In the genomic region with DNA sequence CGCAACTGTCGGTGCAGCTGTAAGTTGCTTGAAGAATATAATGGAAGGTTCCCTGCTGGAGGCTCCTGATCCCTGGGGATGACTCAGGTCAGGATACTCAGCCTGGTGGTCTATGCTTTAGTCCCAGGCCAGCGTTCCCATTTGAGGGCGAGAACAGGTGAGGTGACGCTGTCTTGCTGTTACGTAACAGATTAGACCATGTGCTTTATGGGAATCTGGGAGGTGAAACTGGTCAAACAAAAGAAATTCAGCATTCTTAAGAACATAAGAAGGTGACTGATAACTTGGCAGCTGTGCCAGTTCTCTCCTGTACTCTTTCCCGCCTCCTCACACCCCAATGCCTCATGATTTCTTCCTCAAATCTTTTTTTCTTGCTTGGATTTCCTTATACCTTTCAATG, we compare ENCODE assay signal across 19 cellular contexts. TPM values are rescaled to one million over a fixed set of nuclear protein-coding genes. Genes with fewer than 3 reads are reported as not detected.
DNase-seq lines count a peak whose midpoint lies in the region; ATAC-seq and TF ChIP-seq lines count a peak whose summit lies in the region.
"Had no signal": no experiment of that assay in that cellular context is flagged by ENCODE, and none has a peak within 500 bp of the region (broad histone marks: within the 10 kb centered on the region; RNA-seq: fewer than 3 reads in every experiment).

CXCL17 (minus strand) TSS at position 114 of the 400 bp plus-strand sequence. CDS start 114 bp downstream, outside the sequence.

- H3K27me3 ChIP-seq in esophagus muscularis mucosa = peaks cover 0 to 4% (median 0%) of the 10 kb centered on the region in 4 donors
- H3K27me3 ChIP-seq: foreskin keratinocyte had no signal

- H3K4me3 ChIP-seq in esophagus muscularis mucosa = no peak within 1 kb of the TSS

- no peaks in the 10 kb centered on the region for H3K36me3 ChIP-seq in esophagus muscularis mucosa

- ATAC-seq in esophagus mucosa = peak; percentile 77
- ATAC-seq in GM19324 (IDR thresholded peaks at IDR 0.05; ENCODE audit: low FRiP score, unreplicated experiment) = no peak
- ATAC-seq in GM21423 (IDR thresholded peaks at IDR 0.05; ENCODE audit: unreplicated experiment) = no peak
- ATAC-seq: foreskin keratinocyte had no signal

- TF ChIP-seq CTCF in esophagus muscularis mucosa (IDR thresholded peaks at IDR 0.05) = no peak

- H3K9me3 ChIP-seq in esophagus muscularis mucosa = no peaks in the 10 kb centered on the region

- no peak for TF ChIP-seq EP300 in esophagus muscularis mucosa (IDR thresholded peaks at IDR 0.05)

- DNase-seq in DMS79 treated with DMSO at 0.1 percent for 48 hours (lab: John Stamatoyannopoulos, UW) (peak; percentile 99), NCI-H69 (lab: John Stamatoyannopoulos, UW) (peak; percentile 69), renal cortical epithelial cell (ENCODE audit: low read depth) (peak; percentile 34), esophagus muscularis mucosa (ENCODE audit: extremely low spot score) (no peak), HuH-7.5 (ENCODE audit: low spot score) (no peak)
- DNase-seq: activated CD4-positive, alpha-beta T cell treated with anti-CD3 and anti-CD28 coated beads, Interleukin-2, amount 10 ng/mL, durations not matched to agents 24 days and 14 days; activated CD8-positive, alpha-beta memory T cell treated with anti-CD3 and anti-CD28 coated beads, Interleukin-2, amount 50 U/mL, for 48 hours; activated gamma-delta T cell treated with Interleukin-2 at 50 U/mL for 16 hours; anterior cingulate cortex; foreskin keratinocyte; HFFc6; left colon; NCI-H1417 treated with DMSO at 0.1 percent for 48 hours; occipital lobe; stimulated activated CD4-positive, alpha-beta T cell treated with anti-CD3 and anti-CD28 coated beads, Interleukin-2, amount 100 ng/mL, for 24 hours had no signal

- intact Hi-C loops in esophagus muscularis mucosa (cut with DNase I) = no loop called here

- H3K4me1 ChIP-seq in esophagus muscularis mucosa = peaks cover 0 to 7% (median 2%) of the 10 kb centered on the region in 4 donors
- H3K4me1 ChIP-seq: foreskin keratinocyte had no signal

- TF ChIP-seq POLR2A in esophagus muscularis mucosa (IDR thresholded peaks at IDR 0.05; ENCODE audit: low read depth) = no peak

- WGBS in esophagus muscularis mucosa = 99% methylated on average over 7 of the region's 7 CpGs

- no peak within 1 kb of the TSS for H3K27ac ChIP-seq in esophagus muscularis mucosa (replicated peaks in 1 of 4)
- H3K27ac ChIP-seq: foreskin keratinocyte had no signal

RNA-seq across cellular contexts. Expression of gene CXCL17, which starts in this region (rescaled TPM):
- total RNA-seq in esophagus mucosa (38.6 TPM), renal cortical epithelial cell (not detected in 2 replicates), esophagus muscularis mucosa (1 to 10 TPM in 1 of 4 donors, not detected in 3; 1.2 TPM)
- total RNA-seq: activated CD4-positive, alpha-beta T cell treated with anti-CD3 and anti-CD28 coated beads, Interleukin-2, amount 10 ng/mL, durations not matched to agents 24 days and 14 days; foreskin keratinocyte; G401; HFFc6; left colon had no signal

Comparison
In these comparisons a context has a peak if more than half of its experiments do, and no peak if none do; other contexts are left out.
1. RNA of gene CXCL17 (total RNA-seq): 38.6 TPM in esophagus mucosa (single experiment); 1.2 TPM in esophagus muscularis mucosa and not detected in renal cortical epithelial cell; every median in the first group is over 10 times any median in the second.
2. Peak in DNase-seq in renal cortical epithelial cell; RNA of the gene not detected or under 1 TPM.
3. DNase-seq: peak in DMS79 treated with DMSO at 0.1 percent for 48 hours (single experiment) and NCI-H69 (single experiment); none in esophagus muscularis mucosa (single experiment) and HuH-7.5 (single experiment).